In the genomic region with DNA sequence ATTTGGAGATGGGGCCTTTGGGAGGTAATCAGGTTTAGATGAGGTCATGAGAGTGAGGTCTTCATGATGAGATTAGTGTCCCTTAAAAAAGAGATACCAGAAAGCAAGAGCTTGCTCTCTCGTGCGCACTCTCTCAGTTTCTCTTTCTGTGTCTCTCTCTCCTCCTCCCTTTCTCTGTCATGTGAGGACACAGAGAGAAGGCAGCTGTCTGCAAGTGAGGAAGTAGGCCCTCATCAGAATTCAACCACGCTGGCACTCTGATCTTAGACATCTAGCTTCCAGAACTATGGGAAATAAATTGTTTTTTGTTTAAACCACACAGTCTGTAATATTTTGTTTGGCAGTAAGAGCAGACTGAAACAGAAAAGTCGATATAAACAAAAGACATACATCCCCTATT, we compare ENCODE assay signal across 1 cellular context.
TF ChIP-seq lines count a peak whose summit lies in the region.

No MANE protein-coding gene starts in this region.

TF ChIP-seq in HepG2, 621 proteins besides CTCF, POLR2A, EP300 and RAD21 (continued from another document):
- TF ChIP-seq, protein P1, sequence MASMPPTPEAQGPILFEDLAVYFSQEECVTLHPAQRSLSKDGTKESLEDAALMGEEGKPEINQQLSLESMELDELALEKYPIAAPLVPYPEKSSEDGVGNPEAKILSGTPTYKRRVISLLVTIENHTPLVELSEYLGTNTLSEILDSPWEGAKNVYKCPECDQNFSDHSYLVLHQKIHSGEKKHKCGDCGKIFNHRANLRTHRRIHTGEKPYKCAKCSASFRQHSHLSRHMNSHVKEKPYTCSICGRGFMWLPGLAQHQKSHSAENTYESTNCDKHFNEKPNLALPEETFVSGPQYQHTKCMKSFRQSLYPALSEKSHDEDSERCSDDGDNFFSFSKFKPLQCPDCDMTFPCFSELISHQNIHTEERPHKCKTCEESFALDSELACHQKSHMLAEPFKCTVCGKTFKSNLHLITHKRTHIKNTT (CRISPR knock-in tag; IDR thresholded peaks at IDR 0.05) = no peak
- TF ChIP-seq RFX1 (IDR thresholded peaks at IDR 0.05) (no peak), DNMT3B (CRISPR knock-in tag; conservative IDR thresholded peaks at IDR 0.05) (no peak), SRSF1 (optimal IDR thresholded peaks at IDR 0.05; ENCODE audit: low read depth, low read length) (no peak), MYNN (CRISPR knock-in tag; IDR thresholded peaks at IDR 0.05; ENCODE audit: low read depth) (no peak), SMAD3 (CRISPR knock-in tag; IDR thresholded peaks at IDR 0.05) (no peak), ZNF17 (CRISPR knock-in tag; IDR thresholded peaks at IDR 0.05) (no peak), CHD2 (IDR thresholded peaks at IDR 0.05; ENCODE audit: low read depth, low read length) (no peak), GPN1 (CRISPR knock-in tag; IDR thresholded peaks at IDR 0.05; ENCODE audit: borderline replicate concordance) (no peak), SYNCRIP (IDR thresholded peaks at IDR 0.05; ENCODE audit: insufficient read depth, low read depth, low read length) (no peak)
- TF ChIP-seq, protein P2, sequence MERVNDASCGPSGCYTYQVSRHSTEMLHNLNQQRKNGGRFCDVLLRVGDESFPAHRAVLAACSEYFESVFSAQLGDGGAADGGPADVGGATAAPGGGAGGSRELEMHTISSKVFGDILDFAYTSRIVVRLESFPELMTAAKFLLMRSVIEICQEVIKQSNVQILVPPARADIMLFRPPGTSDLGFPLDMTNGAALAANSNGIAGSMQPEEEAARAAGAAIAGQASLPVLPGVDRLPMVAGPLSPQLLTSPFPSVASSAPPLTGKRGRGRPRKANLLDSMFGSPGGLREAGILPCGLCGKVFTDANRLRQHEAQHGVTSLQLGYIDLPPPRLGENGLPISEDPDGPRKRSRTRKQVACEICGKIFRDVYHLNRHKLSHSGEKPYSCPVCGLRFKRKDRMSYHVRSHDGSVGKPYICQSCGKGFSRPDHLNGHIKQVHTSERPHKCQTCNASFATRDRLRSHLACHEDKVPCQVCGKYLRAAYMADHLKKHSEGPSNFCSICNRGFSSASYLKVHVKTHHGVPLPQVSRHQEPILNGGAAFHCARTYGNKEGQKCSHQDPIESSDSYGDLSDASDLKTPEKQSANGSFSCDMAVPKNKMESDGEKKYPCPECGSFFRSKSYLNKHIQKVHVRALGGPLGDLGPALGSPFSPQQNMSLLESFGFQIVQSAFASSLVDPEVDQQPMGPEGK (CRISPR knock-in tag; IDR thresholded peaks at IDR 0.05) = no peak
